ENCODE assay signal across 8 cellular contexts in genomic region chr3:142690613-142691012, GRCh38.
"Had no signal": no experiment of that assay in that cellular context is flagged by ENCODE, and none has a peak within 500 bp of the region (broad histone marks: within the 10 kb centered on the region; RNA-seq: fewer than 3 reads in every experiment).

No MANE protein-coding gene starts in this region.

- H3K4me1 Mint-ChIP-seq: IgD-negative memory B cell had no signal

- H3K27ac Mint-ChIP-seq: HFFc6, IgD-negative memory B cell had no signal

- H3K9me3 ChIP-seq: HAP-1 had no signal

- H3K36me3 Mint-ChIP-seq: IgD-negative memory B cell had no signal

- H3K36me3 ChIP-seq: HAP-1 had no signal

- DNase-seq: GM23248, GOT3, H7, HFFc6, KBM-7 had no signal

- H3K4me1 ChIP-seq: HAP-1 had no signal

- H3K4me3 ChIP-seq: GM23248, HAP-1 had no signal

- H3K27me3 Mint-ChIP-seq: IgD-negative memory B cell had no signal

- H3K27ac ChIP-seq: GM23248, HL-60 had no signal

- H3K4me3 Mint-ChIP-seq: HFFc6, IgD-negative memory B cell had no signal

- H3K9ac ChIP-seq: GM23248 had no signal

- H2AFZ ChIP-seq: GM23248 had no signal

- H3K9me3 Mint-ChIP-seq: HFFc6, IgD-negative memory B cell had no signal
